1 cellular context compared by ENCODE assay signal in genomic region chr19:56153507-56153906, GRCh38.
TF ChIP-seq lines count a peak whose summit lies in the region.

No MANE protein-coding gene starts in this region.

TF ChIP-seq in H1, 55 proteins besides CTCF, POLR2A, EP300 and RAD21:
- TF ChIP-seq SP1 (IDR thresholded peaks at IDR 0.05; ENCODE audit: low read depth, low read length), result peak; percentile 43; the same call in 1 of the 2 replicates
- no peak for TF ChIP-seq ASH2L (IDR thresholded peaks at IDR 0.05; ENCODE audit: low read length)
- TF ChIP-seq SIN3A (conservative IDR thresholded peaks at IDR 0.05 in 1 of 2, IDR thresholded peaks at IDR 0.05 in 1 of 2; ENCODE audit: low read depth in 1 of 2, low read length in 2 of 2), result peak in 1 of 2 experiments; percentile 73; a peak in 2 of 4 replicates
- TF ChIP-seq NANOG (IDR thresholded peaks at IDR 0.05; ENCODE audit: insufficient read depth, low read depth, low read length, poor library complexity, severe bottlenecking), result no peak
- no peak for TF ChIP-seq PHF8 (conservative IDR thresholded peaks at IDR 0.05; ENCODE audit: low read depth, low read length)
- 0 out of 2 replicates have a peak, but pooled peaks have one; percentile 33 for TF ChIP-seq TAF1 (IDR thresholded peaks at IDR 0.05; ENCODE audit: low read depth, low read length)
- 0 out of 2 replicates have a peak, but pooled peaks have one; percentile 24 for TF ChIP-seq TBP (IDR thresholded peaks at IDR 0.05; ENCODE audit: low read depth, low read length)
